1 cellular context compared by ENCODE assay signal in genomic region chr5:109900911-109901627, GRCh38.
TF ChIP-seq lines count a peak whose summit lies in the region.

No MANE protein-coding gene starts in this region.

TF ChIP-seq in HepG2, 621 proteins besides CTCF, POLR2A, EP300 and RAD21 (continued from another document and continues in another):
- TF ChIP-seq POLR2AphosphoS5 (IDR thresholded peaks at IDR 0.05; ENCODE audit: low read depth, low read length): 0 out of 2 replicates have a peak, but pooled peaks have one; percentile 20
- peak; percentile 17 for TF ChIP-seq CEBPG (CRISPR knock-in tag; IDR thresholded peaks at IDR 0.05)
- no peak for TF ChIP-seq ZNF296 (CRISPR knock-in tag; conservative IDR thresholded peaks at IDR 0.05)
- peak; percentile 63 for TF ChIP-seq KAT8 (CRISPR knock-in tag; IDR thresholded peaks at IDR 0.05)
- no peak; the same call in 1 of the 2 replicates for TF ChIP-seq MAX (IDR thresholded peaks at IDR 0.05)
- TF ChIP-seq ZNF703 (CRISPR knock-in tag; IDR thresholded peaks at IDR 0.05; ENCODE audit: borderline replicate concordance): 0 out of 2 replicates have a peak, but pooled peaks have one; percentile 73
- TF ChIP-seq TCF7L2 (IDR thresholded peaks at IDR 0.05; ENCODE audit: low read depth, low read length): no peak
- no peak for TF ChIP-seq NFATC3 (CRISPR knock-in tag; IDR thresholded peaks at IDR 0.05)
- TF ChIP-seq NONO (IDR thresholded peaks at IDR 0.05): no peak
- TF ChIP-seq NONO (CRISPR knock-in tag; conservative IDR thresholded peaks at IDR 0.05): peak; percentile 64
- TF ChIP-seq ERF (CRISPR knock-in tag; IDR thresholded peaks at IDR 0.05): peak; percentile 27; the same call in 1 of the 2 replicates
- TF ChIP-seq E2F2 (CRISPR knock-in tag; IDR thresholded peaks at IDR 0.05; ENCODE audit: borderline replicate concordance): 0 out of 2 replicates have a peak, but pooled peaks have one; percentile 64
- TF ChIP-seq E2F1 (CRISPR knock-in tag; IDR thresholded peaks at IDR 0.05): peak; percentile 41; the same call in 1 of the 2 replicates
- no peak for TF ChIP-seq HMG20B (CRISPR knock-in tag; conservative IDR thresholded peaks at IDR 0.05)
- peak; percentile 42; the same call in 1 of the 2 replicates for TF ChIP-seq ZNF607 (CRISPR knock-in tag; IDR thresholded peaks at IDR 0.05; ENCODE audit: borderline replicate concordance)
- TF ChIP-seq ZNF263 (CRISPR knock-in tag; IDR thresholded peaks at IDR 0.05): no peak
- no peak for TF ChIP-seq HNRNPL (IDR thresholded peaks at IDR 0.05; ENCODE audit: low read depth, low read length)
- TF ChIP-seq PAXIP1 (CRISPR knock-in tag; conservative IDR thresholded peaks at IDR 0.05): peak; percentile 100
- 0 out of 2 replicates have a peak, but pooled peaks have one; percentile 15 for TF ChIP-seq ZNF614 (CRISPR knock-in tag; IDR thresholded peaks at IDR 0.05; ENCODE audit: borderline replicate concordance)
- TF ChIP-seq ZBTB20 (CRISPR knock-in tag; IDR thresholded peaks at IDR 0.05; ENCODE audit: borderline replicate concordance, low read depth): peak; percentile 92
- no peak for TF ChIP-seq MZF1 (CRISPR knock-in tag; IDR thresholded peaks at IDR 0.05; ENCODE audit: borderline replicate concordance)
- no peak for TF ChIP-seq ZNF781 (CRISPR knock-in tag; IDR thresholded peaks at IDR 0.05; ENCODE audit: borderline replicate concordance, not compliant biosample characterization)
- peak; percentile 93 for TF ChIP-seq GATA4 (IDR thresholded peaks at IDR 0.05; ENCODE audit: borderline replicate concordance, low read depth)
- peak; percentile 38; the same call in 1 of the 2 replicates for TF ChIP-seq CCDC6 (CRISPR knock-in tag; IDR thresholded peaks at IDR 0.05)
- peak; percentile 81; the same call in 1 of the 2 replicates for TF ChIP-seq FOXJ3 (CRISPR knock-in tag; IDR thresholded peaks at IDR 0.05; ENCODE audit: borderline replicate concordance)
- no peak for TF ChIP-seq NFE2L1 (CRISPR knock-in tag; IDR thresholded peaks at IDR 0.05; ENCODE audit: borderline replicate concordance)
- peak; percentile 86 for TF ChIP-seq ARID5B (CRISPR knock-in tag; IDR thresholded peaks at IDR 0.05)
- TF ChIP-seq HINFP (CRISPR knock-in tag; IDR thresholded peaks at IDR 0.05; ENCODE audit: low read depth): no peak
- TF ChIP-seq NAIF1 (CRISPR knock-in tag; IDR thresholded peaks at IDR 0.05; ENCODE audit: borderline replicate concordance): 0 out of 2 replicates have a peak, but pooled peaks have one; percentile 42
- TF ChIP-seq ZNF775 (CRISPR knock-in tag; IDR thresholded peaks at IDR 0.05; ENCODE audit: borderline replicate concordance): peak; percentile 85; the same call in 1 of the 2 replicates
- TF ChIP-seq ZNF709 (CRISPR knock-in tag; IDR thresholded peaks at IDR 0.05): peak; percentile 68; the same call in 1 of the 2 replicates
- 0 out of 2 replicates have a peak, but pooled peaks have one; percentile 21 for TF ChIP-seq ZNF160 (CRISPR knock-in tag; IDR thresholded peaks at IDR 0.05)
- no peak for TF ChIP-seq ZNF484 (CRISPR knock-in tag; IDR thresholded peaks at IDR 0.05; ENCODE audit: borderline replicate concordance, low read depth)
- TF ChIP-seq RFXAP (CRISPR knock-in tag; IDR thresholded peaks at IDR 0.05; ENCODE audit: borderline replicate concordance): 0 out of 2 replicates have a peak, but pooled peaks have one; percentile 34
- peak; percentile 87 for TF ChIP-seq MIER3 (CRISPR knock-in tag; IDR thresholded peaks at IDR 0.05; ENCODE audit: borderline replicate concordance)
- peak; percentile 86 for TF ChIP-seq ISL2 (CRISPR knock-in tag; IDR thresholded peaks at IDR 0.05)
- peak; percentile 36; the same call in 1 of the 2 replicates for TF ChIP-seq KDM5A (IDR thresholded peaks at IDR 0.05; ENCODE audit: borderline replicate concordance, low read length)
- TF ChIP-seq DNMT3B (CRISPR knock-in tag; conservative IDR thresholded peaks at IDR 0.05): no peak
- TF ChIP-seq ZNF121 (CRISPR knock-in tag; IDR thresholded peaks at IDR 0.05): peak; percentile 41; the same call in 1 of the 2 replicates
- no peak for TF ChIP-seq TFAP4 (IDR thresholded peaks at IDR 0.05; ENCODE audit: borderline replicate concordance, low read depth)
- no peak for TF ChIP-seq IKZF4 (CRISPR knock-in tag; IDR thresholded peaks at IDR 0.05; ENCODE audit: borderline replicate concordance, low read depth, not compliant biosample characterization)
- no peak for TF ChIP-seq FOXP1 (IDR thresholded peaks at IDR 0.05)
- TF ChIP-seq FOXP1 (CRISPR knock-in tag; IDR thresholded peaks at IDR 0.05): peak; percentile 82
- no peak for TF ChIP-seq DRAP1 (CRISPR knock-in tag; IDR thresholded peaks at IDR 0.05)
- TF ChIP-seq ZSCAN30 (CRISPR knock-in tag; IDR thresholded peaks at IDR 0.05): no peak
- no peak for TF ChIP-seq ZNF251 (CRISPR knock-in tag; IDR thresholded peaks at IDR 0.05)
- TF ChIP-seq KLF13 (CRISPR knock-in tag; IDR thresholded peaks at IDR 0.05): no peak
- peak; percentile 71 for TF ChIP-seq POGK (CRISPR knock-in tag; conservative IDR thresholded peaks at IDR 0.05)
- no peak; the same call in 1 of the 2 replicates for TF ChIP-seq GATAD1 (CRISPR knock-in tag; IDR thresholded peaks at IDR 0.05)
- TF ChIP-seq TOE1 (CRISPR knock-in tag; IDR thresholded peaks at IDR 0.05): no peak
- no peak for TF ChIP-seq MEF2D (CRISPR knock-in tag; IDR thresholded peaks at IDR 0.05)
- TF ChIP-seq NFKBIZ (CRISPR knock-in tag; IDR thresholded peaks at IDR 0.05): no peak
- TF ChIP-seq HNF1B (CRISPR knock-in tag; IDR thresholded peaks at IDR 0.05): peak; percentile 95
- TF ChIP-seq SP4 (CRISPR knock-in tag; IDR thresholded peaks at IDR 0.05): peak; percentile 32; the same call in 1 of the 2 replicates
